Comparison of ENCODE assay signal across 10 cellular contexts in the genomic region with DNA sequence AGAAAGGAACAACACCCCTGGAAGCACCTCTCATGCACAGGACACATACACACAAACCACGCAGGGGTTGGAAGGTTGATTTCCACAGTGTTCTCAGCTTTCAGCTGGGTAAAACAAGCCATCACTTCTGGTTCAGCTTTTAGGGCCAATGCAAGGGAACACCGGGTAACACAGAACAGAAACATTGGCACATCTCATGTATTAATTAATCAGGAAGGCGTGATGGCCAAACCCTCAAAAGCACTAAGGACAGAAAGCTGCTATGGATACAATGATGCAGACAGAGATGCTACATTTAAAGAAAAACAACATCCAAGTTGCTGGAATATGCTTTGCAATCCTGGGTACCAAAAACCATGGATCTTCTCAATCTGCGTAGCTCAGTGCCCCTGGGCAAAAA.
DNase-seq lines count a peak whose midpoint lies in the region; ATAC-seq and TF ChIP-seq lines count a peak whose summit lies in the region.
"Had no signal": no experiment of that assay in that cellular context is flagged by ENCODE, and none has a peak within 500 bp of the region (broad histone marks: within the 10 kb centered on the region; RNA-seq: fewer than 3 reads in every experiment).

No MANE protein-coding gene starts in this region.

- H3K27me3 Mint-ChIP-seq in T-helper 1 cell treated with Interleukin-12 subunit alpha and Interleukin-12 subunit beta and Interleukin-4 antibody, amounts not matched to agents 30 μg/mL and 1 μg/mL, for 36 hours (ENCODE audit: low read depth), result peaks cover 23% of the 10 kb centered on the region
- H3K27me3 Mint-ChIP-seq in mesothelial cell of epicardium (ENCODE audit: low read depth), result no peaks in the 10 kb centered on the region

- H3K27ac ChIP-seq in coronary artery, result peak overlapping the region; percentile 31 to 71
- peak overlapping the region; percentile 47 to 64 for H3K27ac ChIP-seq in tibial artery

- H3K27me3 ChIP-seq in tibial artery, result no peaks in the 10 kb centered on the region

- no peaks in the 10 kb centered on the region for H3K9me3 Mint-ChIP-seq in T-helper 1 cell treated with Interleukin-12 subunit alpha and Interleukin-12 subunit beta and Interleukin-4 antibody, amounts not matched to agents 30 μg/mL and 1 μg/mL, for 36 hours
- no peaks in the 10 kb centered on the region for H3K9me3 Mint-ChIP-seq in mesothelial cell of epicardium

- TF ChIP-seq CTCF in coronary artery (IDR thresholded peaks at IDR 0.05) (no peak), mesothelial cell of epicardium (IDR thresholded peaks at IDR 0.05; ENCODE audit: unreplicated experiment) (no peak), tibial artery (IDR thresholded peaks at IDR 0.05) (no peak)

- peaks cover 0 to 16% (median 5%) of the 10 kb centered on the region in 4 donors for H3K4me1 ChIP-seq in tibial artery

- peaks cover 26% of the 10 kb centered on the region for H3K4me1 Mint-ChIP-seq in T-helper 1 cell treated with Interleukin-12 subunit alpha and Interleukin-12 subunit beta and Interleukin-4 antibody, amounts not matched to agents 30 μg/mL and 1 μg/mL, for 36 hours (ENCODE audit: low read depth)
- H3K4me1 Mint-ChIP-seq in mesothelial cell of epicardium, result peaks cover 25% of the 10 kb centered on the region

- H3K36me3 ChIP-seq in tibial artery, result no peaks in the 10 kb centered on the region

- intact Hi-C loops in tibial artery (cut with DNase I; ENCODE audit: low total_unique reads), result loop anchor here (2.0 to 10.0 kb wide), 3 partner anchors 153 to 486 kb away; no protein-coding TSS in a partner anchor

- H3K4me3 Mint-ChIP-seq in T-helper 1 cell treated with Interleukin-12 subunit alpha and Interleukin-12 subunit beta and Interleukin-4 antibody, amounts not matched to agents 30 μg/mL and 1 μg/mL, for 36 hours, result peak overlapping the region; percentile 22
- H3K4me3 Mint-ChIP-seq in mesothelial cell of epicardium, result peak overlapping the region; percentile 83

- DNase-seq in T-helper 1 cell (no peak), coronary artery (ENCODE audit: low spot score) (no peak), mesothelial cell of epicardium (ENCODE audit: low spot score in 2 of 2, unreplicated experiment in 2 of 2) (no peak), tibial artery (no peak)
- no peak for DNase-seq in stimulated activated CD4-positive, alpha-beta T cell treated with anti-CD3 and anti-CD28 coated beads, Interleukin-4, amount 100 ng/mL, for 24 hours
- DNase-seq: 8988T; stimulated activated CD4-positive, alpha-beta T cell treated with anti-CD3 and anti-CD28 coated beads, Interleukin-12 subunit alpha, Interleukin-12 subunit beta, amount 100 ng/mL, for 4 hours had no signal

- H3K4me3 ChIP-seq in coronary artery (peak overlapping the region; percentile 79), tibial artery (peak overlapping the region; percentile 55 to 72)

- peak overlapping the region; percentile 20 for H3K27ac Mint-ChIP-seq in T-helper 1 cell treated with Interleukin-12 subunit alpha and Interleukin-12 subunit beta and Interleukin-4 antibody, amounts not matched to agents 30 μg/mL and 1 μg/mL, for 36 hours
- H3K27ac Mint-ChIP-seq in mesothelial cell of epicardium, result no peak overlapping the region

- peaks cover 1% of the 10 kb centered on the region for H3K36me3 Mint-ChIP-seq in T-helper 1 cell treated with Interleukin-12 subunit alpha and Interleukin-12 subunit beta and Interleukin-4 antibody, amounts not matched to agents 30 μg/mL and 1 μg/mL, for 36 hours (ENCODE audit: low read depth)
- H3K36me3 Mint-ChIP-seq in mesothelial cell of epicardium, result no peaks in the 10 kb centered on the region

- H3K9me3 ChIP-seq in tibial artery, result no peaks in the 10 kb centered on the region

- no peak for ATAC-seq in HG03520 (IDR thresholded peaks at IDR 0.05; ENCODE audit: unreplicated experiment)
- no peak for ATAC-seq in GM19351 (IDR thresholded peaks at IDR 0.05; ENCODE audit: unreplicated experiment)
